ENCODE assay signal across 9 cellular contexts in the genomic region with DNA sequence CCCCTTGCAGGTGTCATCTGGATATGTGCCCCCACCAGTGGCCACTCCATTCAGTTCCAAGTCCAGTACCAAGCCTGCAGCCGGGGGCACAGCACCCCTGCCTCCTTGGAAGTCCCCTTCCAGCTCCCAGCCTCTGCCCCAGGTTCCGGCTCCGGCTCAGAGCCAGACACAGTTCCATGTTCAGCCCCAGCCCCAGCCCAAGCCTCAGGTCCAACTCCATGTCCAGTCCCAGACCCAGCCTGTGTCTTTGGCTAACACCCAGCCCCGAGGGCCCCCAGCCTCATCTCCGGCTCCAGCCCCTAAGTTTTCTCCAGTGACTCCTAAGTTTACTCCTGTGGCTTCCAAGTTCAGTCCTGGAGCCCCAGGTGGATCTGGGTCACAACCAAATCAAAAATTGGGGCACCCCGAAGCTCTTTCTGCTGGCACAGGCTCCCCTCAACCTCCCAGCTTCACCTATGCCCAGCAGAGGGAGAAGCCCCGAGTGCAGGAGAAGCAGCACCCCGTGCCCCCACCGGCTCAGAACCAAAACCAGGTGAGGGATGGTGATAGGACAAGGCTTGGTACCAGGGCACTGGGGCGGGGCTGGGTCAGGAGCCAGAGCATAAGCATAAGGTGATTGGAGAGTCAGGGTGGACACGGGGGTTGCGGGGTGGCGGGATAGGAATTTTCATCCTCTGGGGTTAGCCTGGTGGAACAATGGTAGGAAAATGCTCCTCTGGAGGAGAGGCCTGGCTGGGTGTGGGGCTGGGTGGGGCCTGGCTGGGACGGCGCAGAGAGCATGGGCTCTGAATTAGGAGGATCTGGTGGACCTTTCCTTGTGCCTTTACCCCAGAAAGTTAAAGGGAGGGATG. TPM values are rescaled to one million over a fixed set of nuclear protein-coding genes. Genes with fewer than 3 reads are reported as not detected.
DNase-seq lines count a peak whose midpoint lies in the region; ATAC-seq and TF ChIP-seq lines count a peak whose summit lies in the region.
"Had no signal": no experiment of that assay in that cellular context is flagged by ENCODE, and none has a peak within 500 bp of the region (broad histone marks: within the 10 kb centered on the region; RNA-seq: fewer than 3 reads in every experiment).

No MANE protein-coding gene starts in this region.

- H3K36me3 Mint-ChIP-seq in activated CD8-positive, alpha-beta T cell treated with anti-CD3 and anti-CD28 coated beads for 36 hours (ENCODE audit: low read depth), result peaks cover 3% of the 10 kb centered on the region

- no peak for ATAC-seq in activated CD8-positive, alpha-beta T cell treated with anti-CD3 and anti-CD28 coated beads for 36 hours
- ATAC-seq in GM19324 (IDR thresholded peaks at IDR 0.05; ENCODE audit: low FRiP score, unreplicated experiment), result no peak
- no peak for ATAC-seq in HG03095 (IDR thresholded peaks at IDR 0.05; ENCODE audit: unreplicated experiment)

- peak overlapping the region; percentile 95; the same call in 1 of the 2 replicates for H3K9ac ChIP-seq in ES-I3 (ENCODE audit: low read depth, low read length)

- no peaks in the 10 kb centered on the region for H3K27me3 ChIP-seq in left ventricle myocardium inferior (ENCODE audit: low read depth)

- intact Hi-C loops in activated CD8-positive, alpha-beta T cell treated with anti-CD3 and anti-CD28 coated beads for 36 hours (cut with micrococcal nuclease), result no loop called here
- intact Hi-C loops in left ventricle myocardium inferior (cut with micrococcal nuclease), result no loop called here

- no peaks in the 10 kb centered on the region for H3K27me3 Mint-ChIP-seq in activated CD8-positive, alpha-beta T cell treated with anti-CD3 and anti-CD28 coated beads for 36 hours

- no peak for TF ChIP-seq CTCF in activated CD8-positive, alpha-beta T cell treated with anti-CD3 and anti-CD28 coated beads for 36 hours (IDR thresholded peaks at IDR 0.05)
- TF ChIP-seq CTCF in left ventricle myocardium inferior (IDR thresholded peaks at IDR 0.05; ENCODE audit: borderline replicate concordance), result no peak
- no peak for TF ChIP-seq CTCF in retinal pigment epithelial cell (conservative IDR thresholded peaks at IDR 0.05; ENCODE audit: low read depth, low read length)

- CTCF ChIA-PET in activated CD8-positive, alpha-beta T cell treated with anti-CD3 and anti-CD28 coated beads for 36 hours (lab: Charles Lee), result interaction anchor here (0.6 to 2.1 kb wide), 6 partner anchors 8 to 142 kb away, joined by 3 to 8 read pairs (median 6); a partner anchor contains a TSS

- H3K4me1 ChIP-seq in ES-I3 (ENCODE audit: insufficient read depth, low read length), result peaks cover 25% of the 10 kb centered on the region; the same call in 1 of the 2 replicates
- H3K4me1 ChIP-seq in left ventricle myocardium inferior, result peaks cover 89% of the 10 kb centered on the region

- peaks cover 15% of the 10 kb centered on the region for H3K4me1 Mint-ChIP-seq in activated CD8-positive, alpha-beta T cell treated with anti-CD3 and anti-CD28 coated beads for 36 hours (ENCODE audit: low read depth)

- peaks cover 23% of the 10 kb centered on the region for H3K36me3 ChIP-seq in ES-I3 (ENCODE audit: insufficient read depth, low read length)
- peaks cover 20% of the 10 kb centered on the region for H3K36me3 ChIP-seq in left ventricle myocardium inferior

- no peak overlapping the region for H3K4me3 Mint-ChIP-seq in activated CD8-positive, alpha-beta T cell treated with anti-CD3 and anti-CD28 coated beads for 36 hours

- H3K27ac ChIP-seq in left ventricle myocardium inferior (replicated peaks), result peak overlapping the region; percentile 99

- peak overlapping the region; percentile 43 for H3K27ac Mint-ChIP-seq in activated CD8-positive, alpha-beta T cell treated with anti-CD3 and anti-CD28 coated beads for 36 hours

- H3K9me3 ChIP-seq in ES-I3 (ENCODE audit: control insufficient read depth, insufficient read depth, low read length), result no peaks in the 10 kb centered on the region
- H3K9me3 ChIP-seq in left ventricle myocardium inferior (replicated peaks), result no peaks in the 10 kb centered on the region

- no peaks in the 10 kb centered on the region for H3K9me3 Mint-ChIP-seq in activated CD8-positive, alpha-beta T cell treated with anti-CD3 and anti-CD28 coated beads for 36 hours

- H3K4me3 ChIP-seq in left ventricle myocardium inferior (peak overlapping the region; percentile 98), retinal pigment epithelial cell (ENCODE audit: low read length) (peak overlapping the region; percentile 93)

- POLR2A ChIA-PET in activated CD8-positive, alpha-beta T cell treated with anti-CD3 and anti-CD28 coated beads for 36 hours (lab: Charles Lee), result interaction anchor here (0.6 to 2.3 kb wide), 6 partner anchors 13 to 120 kb away, joined by 3 to 8 read pairs (median 4); a partner anchor contains a TSS

- DNase-seq in activated CD8-positive, alpha-beta T cell treated with anti-CD3 and anti-CD28 coated beads for 36 hours, result no peak
- no peak for DNase-seq in left ventricle myocardium inferior
- no peak for DNase-seq in retinal pigment epithelial cell (ENCODE audit: low read depth)
- no peak for DNase-seq in NCI-H510A (lab: John Stamatoyannopoulos, UW)
- no peak for DNase-seq in central memory CD4-positive, alpha-beta T cell

RNA-seq across cellular contexts. Expression of a gene that starts 1.9 kb away (rescaled TPM):
- total RNA-seq in activated CD8-positive, alpha-beta T cell treated with anti-CD3 and anti-CD28 coated beads for 36 hours, result 100 to 1,000 TPM; 111 to 120 TPM
- total RNA-seq in left ventricle myocardium inferior, result 68.4 TPM

RNA-seq across cellular contexts. Expression of a gene that starts 20.5 kb away (rescaled TPM):
- 1 to 10 TPM; 2.7 to 2.9 TPM for total RNA-seq in activated CD8-positive, alpha-beta T cell treated with anti-CD3 and anti-CD28 coated beads for 36 hours
- 0.47 TPM for total RNA-seq in left ventricle myocardium inferior

RNA-seq across cellular contexts. Expression of a gene that starts 25.6 kb away (rescaled TPM):
- total RNA-seq in activated CD8-positive, alpha-beta T cell treated with anti-CD3 and anti-CD28 coated beads for 36 hours, result 1 to 10 TPM; 2.4 to 2.8 TPM
- not detected for total RNA-seq in left ventricle myocardium inferior
- total RNA-seq: LHCN-M2 had no signal
